ENCODE assay signal across 1 cellular context in the genomic region with DNA sequence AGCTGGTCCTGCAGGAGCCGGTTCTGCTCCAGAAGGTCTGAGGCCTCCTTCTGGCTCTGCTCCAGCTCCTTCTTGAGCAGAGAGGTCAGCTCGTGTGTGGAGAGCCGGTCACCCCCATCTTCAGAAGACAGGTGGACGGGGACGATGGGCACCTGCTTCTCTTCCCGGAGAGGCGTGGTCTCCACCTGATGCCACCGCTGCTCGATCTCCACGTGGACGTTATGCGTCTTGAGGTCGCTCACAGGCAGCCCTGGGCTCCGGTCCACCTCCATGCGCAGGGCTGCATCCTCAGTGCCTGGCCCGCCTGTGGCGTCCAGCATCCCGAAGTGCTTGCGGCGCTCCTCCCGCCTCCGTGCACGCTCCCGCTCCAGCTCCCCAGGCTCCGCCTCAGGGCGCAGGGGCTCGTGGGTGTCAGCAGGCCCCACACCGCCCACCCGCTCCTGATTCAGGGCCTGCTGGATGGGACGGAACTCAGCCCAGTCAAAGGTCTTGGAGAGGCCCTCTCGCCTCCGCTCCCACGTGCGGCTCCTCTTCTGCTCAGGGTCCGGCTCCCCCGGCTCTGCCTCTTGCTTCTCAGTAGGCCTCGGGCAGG. TPM values are rescaled to one million over a fixed set of nuclear protein-coding genes. Genes with fewer than 3 reads are reported as not detected.
"Had no signal": no experiment of that assay in that cellular context is flagged by ENCODE, and none has a peak within 500 bp of the region (broad histone marks: within the 10 kb centered on the region; RNA-seq: fewer than 3 reads in every experiment).

No MANE protein-coding gene starts in this region.

RNA-seq across cellular contexts. Expression of a gene that starts 24.0 kb away (rescaled TPM):
- total RNA-seq: ascending aorta had no signal
